ENCODE assay signal across 10 cellular contexts in the genomic region with DNA sequence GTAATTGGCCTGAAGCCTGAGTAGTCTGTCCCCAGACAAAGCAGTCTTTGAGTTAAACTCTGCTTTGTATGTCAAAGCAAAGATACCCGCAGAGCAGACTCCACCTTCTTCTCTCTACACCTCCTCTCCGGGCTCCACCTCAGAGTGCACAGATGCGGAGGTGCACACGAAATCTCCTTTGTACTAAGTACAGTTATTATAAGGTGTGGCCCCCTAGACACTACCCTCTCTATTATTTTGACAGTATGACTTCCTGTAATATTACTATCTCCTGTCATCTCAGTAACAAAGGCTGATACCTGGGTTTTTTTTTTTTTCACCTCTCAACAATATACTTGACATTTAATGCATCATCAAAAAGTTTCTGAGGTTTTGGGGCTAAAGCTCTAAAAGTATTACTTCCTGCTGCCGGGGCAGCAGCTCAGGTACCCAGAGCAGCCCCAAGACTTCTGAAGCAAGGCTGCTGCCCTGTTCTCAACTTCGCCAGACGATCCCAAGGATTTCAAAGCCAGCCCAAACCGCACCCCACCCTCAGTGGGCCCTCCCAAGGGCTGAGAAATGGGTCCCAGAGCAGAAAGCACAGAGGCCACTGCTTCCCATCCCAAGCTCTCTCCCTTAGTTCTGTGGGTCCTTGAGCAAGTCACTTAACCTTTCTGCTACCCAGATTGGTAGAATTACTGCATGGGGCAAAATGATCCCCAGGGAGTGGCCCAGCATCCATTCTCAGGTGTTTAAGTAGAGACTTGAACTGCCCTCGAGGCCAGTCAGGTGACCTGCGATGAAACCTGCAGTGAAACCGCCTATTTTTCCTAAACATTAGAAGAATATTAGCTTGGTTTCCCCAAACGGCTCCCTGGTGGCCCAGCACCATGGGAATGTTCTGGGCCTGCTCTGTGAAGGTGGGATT.
DNase-seq lines count a peak whose midpoint lies in the region; ATAC-seq and TF ChIP-seq lines count a peak whose summit lies in the region.
"Had no signal": no experiment of that assay in that cellular context is flagged by ENCODE, and none has a peak within 500 bp of the region (broad histone marks: within the 10 kb centered on the region; RNA-seq: fewer than 3 reads in every experiment).

No MANE protein-coding gene starts in this region.

- intact Hi-C loops in prostate gland (cut with DNase I): no loop called here

- H3K27me3 ChIP-seq in neuronal stem cell (ENCODE audit: control insufficient read depth in 3 of 3, insufficient read depth in 3 of 3, low read depth in 1 of 3, low read length in 3 of 3) (no peaks in the 10 kb centered on the region), prostate gland (replicated peaks; ENCODE audit: insufficient read depth) (no peaks in the 10 kb centered on the region)
- H3K27me3 ChIP-seq: BLaER1 had no signal

- H3K4me3 ChIP-seq in neuronal stem cell (ENCODE audit: low read length in 2 of 2) (no peak overlapping the region), prostate gland (no peak overlapping the region)
- H3K4me3 ChIP-seq: BLaER1 had no signal

- H2BK5ac ChIP-seq in neuronal stem cell (ENCODE audit: low read length): no peak overlapping the region

- DNase-seq in COLO829 (ENCODE audit: low spot score) (peak; percentile 71), activated T-cell treated with anti-CD3 and anti-CD28 coated beads for 48 hours (ENCODE audit: low read depth) (peak; percentile 54), neuronal stem cell (ENCODE audit: low spot score) (no peak), 8988T (no peak), prostate gland (ENCODE audit: low spot score) (no peak), NCI-H1694 (lab: John Stamatoyannopoulos, UW) (no peak)
- DNase-seq: PC-3 had no signal

- H2BK120ac ChIP-seq in neuronal stem cell (ENCODE audit: low read depth, low read length): no peak overlapping the region

- H3K14ac ChIP-seq in neuronal stem cell (ENCODE audit: low read length): no peak overlapping the region

- no peaks in the 10 kb centered on the region for H3K9me3 ChIP-seq in neuronal stem cell (replicated peaks in 1 of 2; ENCODE audit: control insufficient read depth in 2 of 2, insufficient read depth in 1 of 2, low read depth in 1 of 2, low read length in 2 of 2)
- no peaks in the 10 kb centered on the region for H3K9me3 ChIP-seq in prostate gland
- H3K9me3 ChIP-seq: BLaER1 had no signal

- H3K27ac ChIP-seq in neuronal stem cell (replicated peaks; ENCODE audit: low read length) (no peak overlapping the region), prostate gland (no peak overlapping the region)
- H3K27ac ChIP-seq: BLaER1 had no signal

- peak overlapping the region; percentile 81 for H2AK5ac ChIP-seq in neuronal stem cell (ENCODE audit: low read depth, low read length)

- H3K4me1 ChIP-seq in neuronal stem cell (ENCODE audit: control insufficient read depth in 2 of 2, insufficient read depth in 1 of 2, low read depth in 1 of 2, low read length in 2 of 2) (peaks cover 3 to 10% of the 10 kb centered on the region in 2 donors), prostate gland (replicated peaks) (no peaks in the 10 kb centered on the region)

- no peak overlapping the region for H2BK15ac ChIP-seq in neuronal stem cell (ENCODE audit: low read length)

- H3K4me2 ChIP-seq in neuronal stem cell (ENCODE audit: insufficient read depth, low read length, poor library complexity, severe bottlenecking): no peak overlapping the region
- H3K4me2 ChIP-seq: BLaER1 had no signal

- H4K8ac ChIP-seq in neuronal stem cell (ENCODE audit: low read depth, low read length): no peak overlapping the region

- H3K18ac ChIP-seq in neuronal stem cell (ENCODE audit: low read length): peak overlapping the region; percentile 29

- no peak overlapping the region for H3K23ac ChIP-seq in neuronal stem cell (ENCODE audit: low read depth, low read length, poor library complexity)

- ATAC-seq in HG03432 (IDR thresholded peaks at IDR 0.05; ENCODE audit: unreplicated experiment) (peak; percentile 70), HG03025 (IDR thresholded peaks at IDR 0.05; ENCODE audit: low FRiP score, unreplicated experiment) (no peak)
- ATAC-seq: PC-3 had no signal

- H2BK12ac ChIP-seq in neuronal stem cell (ENCODE audit: low read length): no peak overlapping the region

- no peak overlapping the region for H2AFZ ChIP-seq in neuronal stem cell (ENCODE audit: low read length)

- WGBS in neuronal stem cell (ENCODE audit: extremely low coverage in 2 of 2, insufficient read length in 2 of 2, insufficient replicate concordance in 1 of 2), 2 donors: no CpG with 5 or more reads among the region's 12 CpGs
- WGBS in prostate gland: 69% methylated on average over 12 of the region's 12 CpGs

- H3K9ac ChIP-seq in neuronal stem cell (ENCODE audit: low read depth, low read length, poor library complexity): no peak overlapping the region
- H3K9ac ChIP-seq: BLaER1 had no signal

- no peak for TF ChIP-seq POLR2A in prostate gland (IDR thresholded peaks at IDR 0.05)

- no peak overlapping the region for H3K4ac ChIP-seq in neuronal stem cell (ENCODE audit: low read length)

- H3K36me3 ChIP-seq in neuronal stem cell (replicated peaks in 1 of 2; ENCODE audit: control insufficient read depth in 2 of 2, insufficient read depth in 2 of 2, low read length in 2 of 2) (no peaks in the 10 kb centered on the region), prostate gland (no peaks in the 10 kb centered on the region)
- H3K36me3 ChIP-seq: BLaER1 had no signal

- no peak overlapping the region for H4K91ac ChIP-seq in neuronal stem cell (ENCODE audit: low read depth, low read length, poor library complexity)

- H3K79me1 ChIP-seq in neuronal stem cell (ENCODE audit: low read depth, low read length): no peaks in the 10 kb centered on the region

- no peak for TF ChIP-seq CTCF in prostate gland (IDR thresholded peaks at IDR 0.05)

Comparison
In these comparisons a context has a peak if more than half of its experiments do, and no peak if none do; other contexts are left out.
1. DNase-seq: peak in COLO829 (single experiment) and activated T-cell treated with anti-CD3 and anti-CD28 coated beads for 48 hours (single experiment); none in neuronal stem cell (single experiment), 8988T (single experiment), prostate gland (single experiment) and NCI-H1694 (single experiment).